In genomic region chr6:3608159-3608558, GRCh38 we compare ENCODE assay signal across 24 cellular contexts.
DNase-seq lines count a peak whose midpoint lies in the region; TF ChIP-seq lines count a peak whose summit lies in the region.
"Had no signal": no experiment of that assay in that cellular context is flagged by ENCODE, and none has a peak within 500 bp of the region (broad histone marks: within the 10 kb centered on the region; RNA-seq: fewer than 3 reads in every experiment).

No MANE protein-coding gene starts in this region.

- H3K36me3 ChIP-seq in mesenchymal stem cell (ENCODE audit: control insufficient read depth in 1 of 2, insufficient read depth in 2 of 2, low read depth in 1 of 2, low read length in 2 of 2), result no peaks in the 10 kb centered on the region

- no peak overlapping the region for H3K4ac ChIP-seq in mesenchymal stem cell (ENCODE audit: low read depth in 1 of 2, low read length in 2 of 2)

- H2AFZ ChIP-seq in mesenchymal stem cell (ENCODE audit: low read depth, low read length), result no peak overlapping the region
- H2AFZ ChIP-seq: GM23338, PC-9 had no signal

- H2BK120ac ChIP-seq in mesenchymal stem cell (ENCODE audit: low read depth, low read length), result no peak overlapping the region

- H3K9ac ChIP-seq in mesenchymal stem cell (ENCODE audit: low read length), result no peak overlapping the region

- H4K91ac ChIP-seq in mesenchymal stem cell (ENCODE audit: low read length), result no peak overlapping the region

- no peak overlapping the region for H3K23ac ChIP-seq in mesenchymal stem cell (ENCODE audit: low read length in 2 of 2)

- H2BK15ac ChIP-seq in mesenchymal stem cell (ENCODE audit: low read depth, poor library complexity, severe bottlenecking), result no peak overlapping the region

- no peaks in the 10 kb centered on the region for H3K79me1 ChIP-seq in mesenchymal stem cell (replicated peaks; ENCODE audit: low read length, poor library complexity, severe bottlenecking)

- no peak for TF ChIP-seq CTCF in coronary artery (IDR thresholded peaks at IDR 0.05)

- no peaks in the 10 kb centered on the region for H3K27me3 ChIP-seq in mesenchymal stem cell (ENCODE audit: control insufficient read depth in 1 of 2, insufficient read depth in 1 of 2, low read length in 2 of 2)

- no peak overlapping the region for H3K18ac ChIP-seq in mesenchymal stem cell (ENCODE audit: low read depth in 1 of 2, low read length in 2 of 2)

- 89% methylated on average over 9 of the region's 10 CpGs for WGBS in mesenchymal stem cell

- H3K4me3 ChIP-seq in coronary artery (no peak overlapping the region), mesenchymal stem cell (ENCODE audit: insufficient read depth in 1 of 2, low read depth in 1 of 2, low read length in 2 of 2) (no peak overlapping the region)
- H3K4me3 ChIP-seq: GM23338, PC-9, SK-N-MC had no signal

- no peak overlapping the region for H3K4me2 ChIP-seq in mesenchymal stem cell (ENCODE audit: low read length, poor library complexity, severe bottlenecking)
- H3K4me2 ChIP-seq: GM23338, PC-9 had no signal

- no peak overlapping the region for H2AK5ac ChIP-seq in mesenchymal stem cell (ENCODE audit: low read length, severe bottlenecking)

- no peak overlapping the region for H3K14ac ChIP-seq in mesenchymal stem cell (ENCODE audit: low read length in 2 of 2)

- H3K27ac ChIP-seq in coronary artery (no peak overlapping the region), mesenchymal stem cell (ENCODE audit: low read length, poor library complexity, severe bottlenecking) (no peak overlapping the region)
- H3K27ac ChIP-seq: 22Rv1, PC-9, SK-N-MC had no signal

- peak in 2 of 3 experiments; percentile 22 to 69 for DNase-seq in NCI-H1417 (lab: John Stamatoyannopoulos, UW)
- no peak for DNase-seq in NCI-H1417 treated with DMSO at 0.1 percent for 48 hours (lab: John Stamatoyannopoulos, UW)
- DNase-seq in NCI-H748 treated with DMSO at 0.1 percent for 48 hours (lab: John Stamatoyannopoulos, UW), result peak; percentile 49
- peak; percentile 53 for DNase-seq in coronary artery (ENCODE audit: low spot score)
- DNase-seq in smooth muscle cell of the brain vasculature (ENCODE audit: low read depth, low spot score), result peak; percentile 71
- DNase-seq in mesenchymal stem cell, result no peak
- no peak for DNase-seq in NCI-H187 treated with DMSO at 0.1 percent for 48 hours (lab: John Stamatoyannopoulos, UW)
- no peak for DNase-seq in 8988T
- DNase-seq: AML-193; C1 segment of cervical spinal cord; Calu3; CD8-positive, alpha-beta T cell; HCEC 1CT; KBM-7; NCI-H1092 treated with DMSO at 0.1 percent for 48 hours; NCI-H1930; NCI-H2227 treated with DMSO at 0.1 percent for 48 hours; NCI-H510A; PC-9; RPMI8226; SHP77 treated with DMSO at 0.1 percent for 48 hours had no signal

- no peak overlapping the region for H2BK5ac ChIP-seq in mesenchymal stem cell (ENCODE audit: low read depth, low read length, poor library complexity, severe bottlenecking)

- no peak overlapping the region for H4K8ac ChIP-seq in mesenchymal stem cell (ENCODE audit: low read length)

- H3K9me3 ChIP-seq in mesenchymal stem cell (ENCODE audit: control insufficient read depth, low read length), result peaks cover 3% of the 10 kb centered on the region

- peaks cover 20% of the 10 kb centered on the region for H3K4me1 ChIP-seq in mesenchymal stem cell (ENCODE audit: control insufficient read depth, insufficient read depth, low read depth, low read length)

- no peak overlapping the region for H2BK12ac ChIP-seq in mesenchymal stem cell (ENCODE audit: low read length in 2 of 2)

Comparison
In these comparisons a context has a peak if more than half of its experiments do, and no peak if none do; other contexts are left out.
1. DNase-seq: peak in NCI-H1417 (2 of 3), NCI-H748 treated with DMSO at 0.1 percent for 48 hours (single experiment), coronary artery (single experiment) and smooth muscle cell of the brain vasculature (single experiment); none in NCI-H1417 treated with DMSO at 0.1 percent for 48 hours (single experiment), mesenchymal stem cell (single experiment), NCI-H187 treated with DMSO at 0.1 percent for 48 hours (single experiment) and 8988T (single experiment).